7 cellular contexts compared by ENCODE assay signal in the genomic region with DNA sequence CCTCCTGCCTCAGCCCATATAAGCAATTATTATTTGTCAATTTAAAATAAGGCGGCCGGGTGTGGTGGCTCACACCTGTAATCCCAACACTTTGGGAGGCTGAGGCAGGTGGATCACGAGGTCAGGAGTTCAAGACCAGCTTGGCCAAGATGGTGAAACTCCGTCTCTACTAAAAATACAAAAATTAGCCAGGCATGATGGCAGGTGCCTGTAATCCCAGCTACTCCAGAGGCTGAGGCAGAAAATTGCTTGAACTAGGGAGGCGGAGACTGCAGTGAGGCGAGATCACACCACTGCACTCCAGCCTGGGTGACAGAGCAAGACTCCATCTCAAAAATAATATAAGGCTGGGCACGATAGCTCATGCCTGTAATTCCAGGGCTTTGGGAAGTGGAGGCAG. TPM values are rescaled to one million over a fixed set of nuclear protein-coding genes. Genes with fewer than 3 reads are reported as not detected.
"Had no signal": no experiment of that assay in that cellular context is flagged by ENCODE, and none has a peak within 500 bp of the region (broad histone marks: within the 10 kb centered on the region; RNA-seq: fewer than 3 reads in every experiment).

No MANE protein-coding gene starts in this region.

RNA-seq across cellular contexts. Expression of gene SLC7A9, which starts 12.7 kb away (rescaled TPM):
- total RNA-seq: OCI-LY7, PC-3, Right ventricle myocardium superior, RPMI7951, SJCRH30, SJSA1 had no signal
- polyA plus RNA-seq: SK-N-SH had no signal
